ENCODE assay signal across 1 cellular context in the genomic region with DNA sequence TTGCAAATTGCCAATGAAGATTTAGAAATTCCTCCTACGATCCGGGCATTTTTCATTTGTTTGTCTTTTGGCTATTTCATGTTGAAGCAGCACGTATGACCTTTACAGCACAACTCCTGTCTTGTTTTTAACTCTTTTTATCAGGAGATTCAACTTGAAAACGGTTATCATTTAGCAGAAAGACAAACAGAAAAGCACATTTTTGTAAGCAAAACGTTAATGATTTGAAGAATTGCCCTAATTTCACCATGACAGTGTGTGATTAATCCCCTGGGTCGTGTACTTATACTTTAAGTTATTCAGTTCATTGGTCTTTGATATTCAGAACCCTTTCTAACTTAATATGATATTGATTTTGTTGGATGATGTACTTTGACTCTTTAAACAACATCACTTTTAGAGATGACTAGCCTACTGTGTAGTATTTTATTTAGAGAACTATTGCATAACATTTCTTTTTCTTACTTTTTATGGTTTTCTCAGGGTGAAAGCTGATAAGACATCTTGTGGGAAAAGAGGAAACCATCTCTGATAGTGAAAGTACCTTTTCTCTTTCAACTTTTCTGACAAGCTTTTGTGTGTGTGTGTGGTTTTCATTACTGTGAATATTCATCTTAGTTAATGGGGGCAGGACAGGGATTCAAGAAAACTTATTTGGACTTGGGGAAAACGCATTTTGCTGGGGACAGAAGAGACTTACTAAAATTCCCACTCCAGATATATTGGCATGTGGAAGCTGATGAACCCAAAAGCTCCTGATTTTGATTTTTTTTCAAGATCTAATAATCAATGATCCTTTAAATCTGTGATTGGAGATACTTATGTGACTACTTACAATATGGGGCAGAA.
TF ChIP-seq lines count a peak whose summit lies in the region.

No MANE protein-coding gene starts in this region.

TF ChIP-seq in HepG2, 621 proteins besides CTCF, POLR2A, EP300 and RAD21 (continued from another document and continues in another):
- TF ChIP-seq FUBP1 (CRISPR knock-in tag; IDR thresholded peaks at IDR 0.05; ENCODE audit: borderline replicate concordance) (no peak), TBL1XR1 (IDR thresholded peaks at IDR 0.05; ENCODE audit: borderline replicate concordance, low read length, partially characterized antibody) (no peak), ZNF816 (CRISPR knock-in tag; IDR thresholded peaks at IDR 0.05; ENCODE audit: borderline replicate concordance) (no peak), ONECUT2 (CRISPR knock-in tag; IDR thresholded peaks at IDR 0.05) (peak; percentile 92), SRY (CRISPR knock-in tag; IDR thresholded peaks at IDR 0.05) (no peak), ZBTB2 (CRISPR knock-in tag; IDR thresholded peaks at IDR 0.05; ENCODE audit: low read depth) (no peak), FOXC1 (CRISPR knock-in tag; IDR thresholded peaks at IDR 0.05; ENCODE audit: borderline replicate concordance) (no peak), ZNF362 (CRISPR knock-in tag; IDR thresholded peaks at IDR 0.05; ENCODE audit: borderline replicate concordance) (peak; percentile 34; the same call in 1 of the 2 replicates), ZBTB44 (CRISPR knock-in tag; IDR thresholded peaks at IDR 0.05) (no peak), ZFP90 (CRISPR knock-in tag; IDR thresholded peaks at IDR 0.05; ENCODE audit: borderline replicate concordance) (no peak), ZNF879 (CRISPR knock-in tag; IDR thresholded peaks at IDR 0.05) (no peak), NCOR1 (IDR thresholded peaks at IDR 0.05; ENCODE audit: borderline replicate concordance, low read length) (peak; percentile 94), NFKB2 (CRISPR knock-in tag; IDR thresholded peaks at IDR 0.05; ENCODE audit: borderline replicate concordance) (no peak), ERF (CRISPR knock-in tag; IDR thresholded peaks at IDR 0.05) (peak; percentile 54; the same call in 1 of the 2 replicates), GATAD2A (CRISPR knock-in tag; IDR thresholded peaks at IDR 0.05) (peak; percentile 88), ZNF335 (CRISPR knock-in tag; IDR thresholded peaks at IDR 0.05) (no peak), HNF4A (CRISPR knock-in tag; IDR thresholded peaks at IDR 0.05) (peak; percentile 72), TRIM24 (CRISPR knock-in tag; IDR thresholded peaks at IDR 0.05) (no peak), JARID2 (CRISPR knock-in tag; IDR thresholded peaks at IDR 0.05; ENCODE audit: insufficient replicate concordance) (no peak), ZNF263 (CRISPR knock-in tag; IDR thresholded peaks at IDR 0.05) (no peak), ATAD3A (CRISPR knock-in tag; IDR thresholded peaks at IDR 0.05) (no peak), HOXA7 (CRISPR knock-in tag; IDR thresholded peaks at IDR 0.05) (no peak), PLSCR1 (CRISPR knock-in tag; IDR thresholded peaks at IDR 0.05; ENCODE audit: borderline replicate concordance) (no peak), PHF21A (CRISPR knock-in tag; IDR thresholded peaks at IDR 0.05) (peak; percentile 71)
- TF ChIP-seq, protein P1, sequence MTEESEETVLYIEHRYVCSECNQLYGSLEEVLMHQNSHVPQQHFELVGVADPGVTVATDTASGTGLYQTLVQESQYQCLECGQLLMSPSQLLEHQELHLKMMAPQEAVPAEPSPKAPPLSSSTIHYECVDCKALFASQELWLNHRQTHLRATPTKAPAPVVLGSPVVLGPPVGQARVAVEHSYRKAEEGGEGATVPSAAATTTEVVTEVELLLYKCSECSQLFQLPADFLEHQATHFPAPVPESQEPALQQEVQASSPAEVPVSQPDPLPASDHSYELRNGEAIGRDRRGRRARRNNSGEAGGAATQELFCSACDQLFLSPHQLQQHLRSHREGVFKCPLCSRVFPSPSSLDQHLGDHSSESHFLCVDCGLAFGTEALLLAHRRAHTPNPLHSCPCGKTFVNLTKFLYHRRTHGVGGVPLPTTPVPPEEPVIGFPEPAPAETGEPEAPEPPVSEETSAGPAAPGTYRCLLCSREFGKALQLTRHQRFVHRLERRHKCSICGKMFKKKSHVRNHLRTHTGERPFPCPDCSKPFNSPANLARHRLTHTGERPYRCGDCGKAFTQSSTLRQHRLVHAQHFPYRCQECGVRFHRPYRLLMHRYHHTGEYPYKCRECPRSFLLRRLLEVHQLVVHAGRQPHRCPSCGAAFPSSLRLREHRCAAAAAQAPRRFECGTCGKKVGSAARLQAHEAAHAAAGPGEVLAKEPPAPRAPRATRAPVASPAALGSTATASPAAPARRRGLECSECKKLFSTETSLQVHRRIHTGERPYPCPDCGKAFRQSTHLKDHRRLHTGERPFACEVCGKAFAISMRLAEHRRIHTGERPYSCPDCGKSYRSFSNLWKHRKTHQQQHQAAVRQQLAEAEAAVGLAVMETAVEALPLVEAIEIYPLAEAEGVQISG (CRISPR knock-in tag; IDR thresholded peaks at IDR 0.05): no peak
- TF ChIP-seq, protein P2, sequence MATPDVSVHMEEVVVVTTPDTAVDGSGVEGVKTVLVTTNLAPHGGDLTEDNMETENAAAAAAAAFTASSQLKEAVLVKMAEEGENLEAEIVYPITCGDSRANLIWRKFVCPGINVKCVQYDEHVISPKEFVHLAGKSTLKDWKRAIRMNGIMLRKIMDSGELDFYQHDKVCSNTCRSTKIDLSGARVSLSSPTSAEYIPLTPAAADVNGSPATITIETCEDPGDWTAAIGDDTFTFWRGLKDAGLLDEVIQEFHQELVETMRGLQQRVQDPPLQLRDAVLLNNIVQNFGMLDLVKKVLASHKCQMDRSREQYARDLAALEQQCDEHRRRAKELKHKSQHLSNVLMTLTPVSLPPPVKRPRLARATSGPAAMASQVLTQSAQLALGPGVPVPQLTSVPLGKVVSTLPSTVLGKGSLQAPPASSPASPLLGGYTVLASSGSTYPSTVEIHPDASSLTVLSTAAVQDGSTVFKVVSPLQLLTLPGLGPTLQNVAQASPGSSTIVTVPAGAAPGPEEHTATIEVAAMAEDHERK (CRISPR knock-in tag; IDR thresholded peaks at IDR 0.05; ENCODE audit: low read depth): no peak
- TF ChIP-seq, protein P3, sequence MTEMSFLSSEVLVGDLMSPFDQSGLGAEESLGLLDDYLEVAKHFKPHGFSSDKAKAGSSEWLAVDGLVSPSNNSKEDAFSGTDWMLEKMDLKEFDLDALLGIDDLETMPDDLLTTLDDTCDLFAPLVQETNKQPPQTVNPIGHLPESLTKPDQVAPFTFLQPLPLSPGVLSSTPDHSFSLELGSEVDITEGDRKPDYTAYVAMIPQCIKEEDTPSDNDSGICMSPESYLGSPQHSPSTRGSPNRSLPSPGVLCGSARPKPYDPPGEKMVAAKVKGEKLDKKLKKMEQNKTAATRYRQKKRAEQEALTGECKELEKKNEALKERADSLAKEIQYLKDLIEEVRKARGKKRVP (CRISPR knock-in tag; IDR thresholded peaks at IDR 0.05): peak in 1 of 2 experiments; percentile 64; a peak in 2 of 4 replicates
- TF ChIP-seq, protein P4, sequence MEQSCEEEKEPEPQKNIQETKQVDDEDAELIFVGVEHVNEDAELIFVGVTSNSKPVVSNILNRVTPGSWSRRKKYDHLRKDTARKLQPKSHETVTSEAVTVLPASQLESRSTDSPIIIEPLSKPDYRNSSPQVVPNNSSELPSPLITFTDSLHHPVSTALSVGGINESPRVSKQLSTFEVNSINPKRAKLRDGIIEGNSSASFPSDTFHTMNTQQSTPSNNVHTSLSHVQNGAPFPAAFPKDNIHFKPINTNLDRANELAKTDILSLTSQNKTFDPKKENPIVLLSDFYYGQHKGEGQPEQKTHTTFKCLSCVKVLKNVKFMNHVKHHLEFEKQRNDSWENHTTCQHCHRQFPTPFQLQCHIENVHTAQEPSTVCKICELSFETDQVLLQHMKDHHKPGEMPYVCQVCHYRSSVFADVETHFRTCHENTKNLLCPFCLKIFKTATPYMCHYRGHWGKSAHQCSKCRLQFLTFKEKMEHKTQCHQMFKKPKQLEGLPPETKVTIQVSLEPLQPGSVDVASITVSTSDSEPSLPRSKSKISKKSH (CRISPR knock-in tag; IDR thresholded peaks at IDR 0.05; ENCODE audit: borderline replicate concordance): no peak
